1 cellular context compared by ENCODE assay signal in genomic region chr3:177193275-177193674, GRCh38.
TF ChIP-seq lines count a peak whose summit lies in the region.

No MANE protein-coding gene starts in this region.

TF ChIP-seq in GM12878, 131 proteins besides CTCF, POLR2A, EP300 and RAD21:
- TF ChIP-seq, protein P1, sequence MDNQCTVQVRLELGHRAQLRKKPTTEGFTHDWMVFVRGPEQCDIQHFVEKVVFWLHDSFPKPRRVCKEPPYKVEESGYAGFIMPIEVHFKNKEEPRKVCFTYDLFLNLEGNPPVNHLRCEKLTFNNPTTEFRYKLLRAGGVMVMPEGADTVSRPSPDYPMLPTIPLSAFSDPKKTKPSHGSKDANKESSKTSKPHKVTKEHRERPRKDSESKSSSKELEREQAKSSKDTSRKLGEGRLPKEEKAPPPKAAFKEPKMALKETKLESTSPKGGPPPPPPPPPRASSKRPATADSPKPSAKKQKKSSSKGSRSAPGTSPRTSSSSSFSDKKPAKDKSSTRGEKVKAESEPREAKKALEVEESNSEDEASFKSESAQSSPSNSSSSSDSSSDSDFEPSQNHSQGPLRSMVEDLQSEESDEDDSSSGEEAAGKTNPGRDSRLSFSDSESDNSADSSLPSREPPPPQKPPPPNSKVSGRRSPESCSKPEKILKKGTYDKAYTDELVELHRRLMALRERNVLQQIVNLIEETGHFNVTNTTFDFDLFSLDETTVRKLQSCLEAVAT (IDR thresholded peaks at IDR 0.05) = 0 out of 2 replicates have a peak, but pooled peaks have one; percentile 33
TF ChIP-seq in GM12878: peak in this region for 1; not testable (repeated sequence) for 130.
